ENCODE assay signal across 18 cellular contexts in the genomic region with DNA sequence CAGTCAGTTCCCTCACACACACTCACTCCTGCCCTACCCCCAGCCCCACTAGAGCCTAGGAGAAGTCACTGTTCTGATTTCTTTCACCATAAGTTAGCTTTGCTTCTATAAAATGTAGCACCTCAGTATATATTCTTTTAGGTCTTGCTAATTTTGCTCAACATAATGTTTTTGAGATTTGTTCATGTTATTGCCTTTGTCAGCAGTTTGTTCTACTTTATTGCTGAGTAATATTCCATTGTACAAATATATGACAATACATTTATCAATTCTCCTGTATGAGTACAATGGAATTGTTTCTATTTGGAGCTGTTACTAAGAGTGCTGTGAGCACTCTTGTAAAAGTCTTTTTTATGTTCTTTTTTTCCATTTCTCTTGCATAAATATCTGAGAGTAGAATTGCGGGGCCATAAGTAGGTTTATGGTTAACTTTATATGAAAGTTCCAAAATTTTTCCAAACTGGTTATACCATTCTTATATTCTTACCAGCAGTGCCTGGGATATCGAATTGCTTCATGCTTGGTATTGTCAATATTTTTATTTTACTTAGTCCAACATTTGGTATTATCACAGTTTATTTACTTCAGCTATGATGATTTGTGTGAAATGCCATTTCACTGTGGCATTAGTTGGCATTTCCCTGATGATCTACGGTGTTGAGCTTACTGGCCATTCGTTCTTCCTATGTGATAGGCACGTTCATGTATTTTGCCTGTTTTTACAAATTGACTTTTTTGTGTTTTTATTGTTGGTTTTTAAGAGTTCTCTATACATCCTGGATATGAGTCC.
"Had no signal": no experiment of that assay in that cellular context is flagged by ENCODE, and none has a peak within 500 bp of the region (broad histone marks: within the 10 kb centered on the region; RNA-seq: fewer than 3 reads in every experiment).

No MANE protein-coding gene starts in this region.

- H3K36me3 ChIP-seq: esophagus squamous epithelium, tibial nerve had no signal

- H3K4me1 ChIP-seq: psoas muscle, testis, tibial nerve had no signal

- H3K27me3 ChIP-seq: esophagus squamous epithelium, testis, tibial nerve had no signal

- H3K9me3 ChIP-seq: esophagus squamous epithelium, psoas muscle, testis had no signal

- H3K4me1 Mint-ChIP-seq: immature natural killer cell; nephron progenitor cell; stimulated activated naive CD8-positive, alpha-beta T cell treated with anti-CD3 and anti-CD28 coated beads, Interleukin-15, amount 100 ng/mL, for 72 hours had no signal

- DNase-seq: effector memory CD4-positive, alpha-beta T cell; esophagus squamous epithelium; foreskin fibroblast; immature natural killer cell; kidney; left cardiac atrium; left ventricle myocardium superior; mesendoderm; naive B cell; nephron progenitor cell; psoas muscle; stimulated activated CD4-positive, alpha-beta T cell treated with anti-CD3 and anti-CD28 coated beads, Interleukin-2, amount 100 ng/mL, for 24 hours; stimulated activated CD4-positive, alpha-beta T cell treated with anti-CD3 and anti-CD28 coated beads, Interleukin-4, amount 100 ng/mL, for 4 hours; stimulated activated naive B cell treated with anti-CD40 and anti-IgM and Interleukin-4, amounts not matched to agents 10 μg/mL and 1 μg/mL and 100 μg/mL, for 72 hours; stimulated activated naive CD8-positive, alpha-beta T cell treated with anti-CD3 and anti-CD28 coated beads, Interleukin-15, amount 100 ng/mL, for 72 hours; testis had no signal

- H3K4me3 ChIP-seq: esophagus squamous epithelium, lung, psoas muscle, testis, tibial nerve had no signal

- H3K4me3 Mint-ChIP-seq: immature natural killer cell; naive B cell; nephron progenitor cell; stimulated activated naive B cell treated with anti-CD40 and anti-IgM and Interleukin-4, amounts not matched to agents 10 μg/mL and 1 μg/mL and 100 μg/mL, for 72 hours; stimulated activated naive CD8-positive, alpha-beta T cell treated with anti-CD3 and anti-CD28 coated beads, Interleukin-15, amount 100 ng/mL, for 72 hours had no signal

- H3K27ac ChIP-seq: psoas muscle, testis, tibial nerve had no signal

- H3K27ac Mint-ChIP-seq: immature natural killer cell; naive B cell; nephron progenitor cell; stimulated activated naive B cell treated with anti-CD40 and anti-IgM and Interleukin-4, amounts not matched to agents 10 μg/mL and 1 μg/mL and 100 μg/mL, for 72 hours; stimulated activated naive CD8-positive, alpha-beta T cell treated with anti-CD3 and anti-CD28 coated beads, Interleukin-15, amount 100 ng/mL, for 72 hours had no signal
